7 cellular contexts compared by ENCODE assay signal in the genomic region with DNA sequence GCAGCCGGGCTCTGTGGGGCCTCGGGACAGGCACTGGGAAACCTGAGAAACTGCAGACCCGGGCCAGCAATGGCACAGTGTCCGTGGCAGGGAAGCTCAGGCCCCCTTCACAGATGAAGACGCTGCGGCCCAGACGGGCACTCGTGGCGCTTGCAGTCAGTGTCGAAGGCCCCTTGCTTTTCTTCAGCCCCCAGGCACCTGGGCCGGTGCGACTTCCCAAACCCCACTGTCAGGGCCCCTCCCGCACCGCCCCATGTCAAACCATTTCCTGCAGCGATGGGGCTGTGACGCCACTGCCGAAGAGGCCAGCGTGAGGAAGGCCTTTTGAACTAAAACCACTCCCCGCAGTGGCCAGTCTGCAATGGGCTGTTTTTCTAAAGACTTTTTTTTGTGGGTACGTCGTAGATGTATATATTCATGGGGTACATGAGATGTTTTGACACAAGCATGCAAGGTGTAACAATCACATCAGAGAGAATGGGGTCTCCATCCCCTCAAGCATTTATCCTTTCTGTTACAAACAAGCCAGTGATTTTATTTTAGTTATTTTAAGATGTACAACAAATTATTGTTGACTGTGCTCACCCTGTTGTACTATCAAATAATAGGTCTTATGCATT.
DNase-seq lines count a peak whose midpoint lies in the region; ATAC-seq and TF ChIP-seq lines count a peak whose summit lies in the region.
"Not testable (repeated sequence)": the region's sequence is repeated elsewhere in the genome, so short reads cannot be mapped to it uniquely, and the experiment has no call there.

No MANE protein-coding gene starts in this region.

- H3K4me3 Mint-ChIP-seq in activated CD8-positive, alpha-beta T cell treated with anti-CD3 and anti-CD28 coated beads for 36 hours; activated naive CD4-positive, alpha-beta T cell treated with anti-CD3 and anti-CD28 coated beads, Interleukin-2, amount 10 ng/mL, durations not matched to agents 7 days and 5 days; central memory CD8-positive, alpha-beta T cell; memory B cell; nephron progenitor cell: not testable (repeated sequence)

- H3K27me3 Mint-ChIP-seq in activated CD8-positive, alpha-beta T cell treated with anti-CD3 and anti-CD28 coated beads for 36 hours; central memory CD8-positive, alpha-beta T cell; memory B cell; nephron progenitor cell (ENCODE audit: low read depth, poor library complexity): not testable (repeated sequence)
- peaks cover 13% of the 10 kb centered on the region for H3K27me3 Mint-ChIP-seq in activated naive CD4-positive, alpha-beta T cell treated with anti-CD3 and anti-CD28 coated beads, Interleukin-2, amount 10 ng/mL, durations not matched to agents 7 days and 5 days

- H3K4me3 ChIP-seq in BLaER1 = not testable (repeated sequence)

- peak; percentile 56 for ATAC-seq in activated CD8-positive, alpha-beta T cell treated with anti-CD3 and anti-CD28 coated beads for 36 hours
- ATAC-seq in central memory CD8-positive, alpha-beta T cell (replicated peaks; ENCODE audit: extremely low read depth, poor library complexity, severe bottlenecking) = peak; percentile 28
- peak; percentile 34 for ATAC-seq in memory B cell (ENCODE audit: low read depth)

- not testable (repeated sequence) for H3K27ac ChIP-seq in BLaER1

- not testable (repeated sequence) for H3K4me1 Mint-ChIP-seq in activated CD8-positive, alpha-beta T cell treated with anti-CD3 and anti-CD28 coated beads for 36 hours (ENCODE audit: low read depth); activated naive CD4-positive, alpha-beta T cell treated with anti-CD3 and anti-CD28 coated beads, Interleukin-2, amount 10 ng/mL, durations not matched to agents 7 days and 5 days; central memory CD8-positive, alpha-beta T cell; memory B cell
- H3K4me1 Mint-ChIP-seq in nephron progenitor cell = peaks cover 35% of the 10 kb centered on the region

- H3K9ac ChIP-seq in BLaER1 = not testable (repeated sequence)

- H3K27me3 ChIP-seq in BLaER1 = peaks cover 24% of the 10 kb centered on the region

- H3K4me1 ChIP-seq in BLaER1 = peaks cover 49% of the 10 kb centered on the region

- not testable (repeated sequence) for H3K9me3 Mint-ChIP-seq in activated CD8-positive, alpha-beta T cell treated with anti-CD3 and anti-CD28 coated beads for 36 hours; activated naive CD4-positive, alpha-beta T cell treated with anti-CD3 and anti-CD28 coated beads, Interleukin-2, amount 10 ng/mL, durations not matched to agents 7 days and 5 days; central memory CD8-positive, alpha-beta T cell; memory B cell; nephron progenitor cell

- peak overlapping the region; percentile 67 for H3K4me2 ChIP-seq in BLaER1

- not testable (repeated sequence) for H3K9me3 ChIP-seq in BLaER1

- peak; percentile 41 for DNase-seq in SK-N-DZ (ENCODE audit: low spot score)
- peak; percentile 24 for DNase-seq in activated CD8-positive, alpha-beta T cell treated with anti-CD3 and anti-CD28 coated beads for 36 hours
- DNase-seq in activated naive CD4-positive, alpha-beta T cell treated with anti-CD3 and anti-CD28 coated beads, Interleukin-2, amount 10 ng/mL, durations not matched to agents 7 days and 5 days = peak; percentile 35
- DNase-seq in central memory CD8-positive, alpha-beta T cell (ENCODE audit: low spot score in 2 of 2); memory B cell (ENCODE audit: low spot score in 2 of 2); nephron progenitor cell: not testable (repeated sequence)

- H3K36me3 Mint-ChIP-seq in activated CD8-positive, alpha-beta T cell treated with anti-CD3 and anti-CD28 coated beads for 36 hours (ENCODE audit: low read depth); activated naive CD4-positive, alpha-beta T cell treated with anti-CD3 and anti-CD28 coated beads, Interleukin-2, amount 10 ng/mL, durations not matched to agents 7 days and 5 days; central memory CD8-positive, alpha-beta T cell (ENCODE audit: insufficient read depth); memory B cell; nephron progenitor cell (ENCODE audit: low read depth): not testable (repeated sequence)

- TF ChIP-seq CTCF in activated CD8-positive, alpha-beta T cell treated with anti-CD3 and anti-CD28 coated beads for 36 hours (IDR thresholded peaks at IDR 0.05); nephron progenitor cell (IDR thresholded peaks at IDR 0.05): not testable (repeated sequence)

- not testable (repeated sequence) for H4K20me1 ChIP-seq in BLaER1

- CTCF ChIA-PET in activated CD8-positive, alpha-beta T cell treated with anti-CD3 and anti-CD28 coated beads for 36 hours (lab: Charles Lee); activated naive CD4-positive, alpha-beta T cell treated with anti-CD3 and anti-CD28 coated beads, Interleukin-2, amount 10 ng/mL, durations not matched to agents 7 days and 5 days (lab: Charles Lee): not testable (repeated sequence)

- H3K27ac Mint-ChIP-seq in activated CD8-positive, alpha-beta T cell treated with anti-CD3 and anti-CD28 coated beads for 36 hours; activated naive CD4-positive, alpha-beta T cell treated with anti-CD3 and anti-CD28 coated beads, Interleukin-2, amount 10 ng/mL, durations not matched to agents 7 days and 5 days; central memory CD8-positive, alpha-beta T cell (ENCODE audit: low read depth); memory B cell: not testable (repeated sequence)
- H3K27ac Mint-ChIP-seq in nephron progenitor cell = peak overlapping the region; percentile 24

- intact Hi-C loops in activated CD8-positive, alpha-beta T cell treated with anti-CD3 and anti-CD28 coated beads for 36 hours (cut with micrococcal nuclease) = not testable (repeated sequence)

- POLR2A ChIA-PET in activated CD8-positive, alpha-beta T cell treated with anti-CD3 and anti-CD28 coated beads for 36 hours (lab: Charles Lee) = not testable (repeated sequence)

- H3K36me3 ChIP-seq in BLaER1 = not testable (repeated sequence)
